1 cellular context compared by ENCODE assay signal in the genomic region with DNA sequence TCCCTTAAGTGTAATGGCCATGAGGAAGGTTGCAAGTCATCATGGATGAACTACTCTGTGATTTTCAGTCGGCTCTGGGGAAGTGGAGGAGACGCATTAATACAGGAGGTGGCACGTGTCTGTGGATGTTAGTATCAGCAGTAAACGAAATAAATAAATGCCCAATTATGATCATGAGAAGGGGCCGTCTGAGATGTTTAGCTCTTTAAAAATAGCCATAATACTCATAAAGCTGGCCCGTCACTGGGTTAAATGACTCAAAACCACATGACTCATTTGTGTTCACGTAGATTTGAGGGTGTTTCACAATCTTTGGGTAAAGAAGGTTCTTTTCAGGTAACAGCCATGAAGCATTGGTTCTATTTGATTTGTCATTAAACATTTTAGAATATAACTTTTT.
TF ChIP-seq lines count a peak whose summit lies in the region.

No MANE protein-coding gene starts in this region.

TF ChIP-seq in HepG2, 621 proteins besides CTCF, POLR2A, EP300 and RAD21 (continued from another document):
- TF ChIP-seq, protein P1, sequence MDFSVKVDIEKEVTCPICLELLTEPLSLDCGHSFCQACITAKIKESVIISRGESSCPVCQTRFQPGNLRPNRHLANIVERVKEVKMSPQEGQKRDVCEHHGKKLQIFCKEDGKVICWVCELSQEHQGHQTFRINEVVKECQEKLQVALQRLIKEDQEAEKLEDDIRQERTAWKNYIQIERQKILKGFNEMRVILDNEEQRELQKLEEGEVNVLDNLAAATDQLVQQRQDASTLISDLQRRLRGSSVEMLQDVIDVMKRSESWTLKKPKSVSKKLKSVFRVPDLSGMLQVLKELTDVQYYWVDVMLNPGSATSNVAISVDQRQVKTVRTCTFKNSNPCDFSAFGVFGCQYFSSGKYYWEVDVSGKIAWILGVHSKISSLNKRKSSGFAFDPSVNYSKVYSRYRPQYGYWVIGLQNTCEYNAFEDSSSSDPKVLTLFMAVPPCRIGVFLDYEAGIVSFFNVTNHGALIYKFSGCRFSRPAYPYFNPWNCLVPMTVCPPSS (IDR thresholded peaks at IDR 0.05) = no peak
- TF ChIP-seq AGO1 (IDR thresholded peaks at IDR 0.05; ENCODE audit: low read depth, low read length, poor library complexity, severe bottlenecking) = no peak
- TF ChIP-seq CEBPG (CRISPR knock-in tag; IDR thresholded peaks at IDR 0.05) = no peak
- TF ChIP-seq BCLAF1 (IDR thresholded peaks at IDR 0.05) = no peak
- no peak for TF ChIP-seq ZNF670 (CRISPR knock-in tag; IDR thresholded peaks at IDR 0.05; ENCODE audit: borderline replicate concordance)
- peak; percentile 48; the same call in 1 of the 2 replicates for TF ChIP-seq CEBPB (IDR thresholded peaks at IDR 0.05; ENCODE audit: borderline replicate concordance, low read depth, low read length)
- TF ChIP-seq, protein P2, sequence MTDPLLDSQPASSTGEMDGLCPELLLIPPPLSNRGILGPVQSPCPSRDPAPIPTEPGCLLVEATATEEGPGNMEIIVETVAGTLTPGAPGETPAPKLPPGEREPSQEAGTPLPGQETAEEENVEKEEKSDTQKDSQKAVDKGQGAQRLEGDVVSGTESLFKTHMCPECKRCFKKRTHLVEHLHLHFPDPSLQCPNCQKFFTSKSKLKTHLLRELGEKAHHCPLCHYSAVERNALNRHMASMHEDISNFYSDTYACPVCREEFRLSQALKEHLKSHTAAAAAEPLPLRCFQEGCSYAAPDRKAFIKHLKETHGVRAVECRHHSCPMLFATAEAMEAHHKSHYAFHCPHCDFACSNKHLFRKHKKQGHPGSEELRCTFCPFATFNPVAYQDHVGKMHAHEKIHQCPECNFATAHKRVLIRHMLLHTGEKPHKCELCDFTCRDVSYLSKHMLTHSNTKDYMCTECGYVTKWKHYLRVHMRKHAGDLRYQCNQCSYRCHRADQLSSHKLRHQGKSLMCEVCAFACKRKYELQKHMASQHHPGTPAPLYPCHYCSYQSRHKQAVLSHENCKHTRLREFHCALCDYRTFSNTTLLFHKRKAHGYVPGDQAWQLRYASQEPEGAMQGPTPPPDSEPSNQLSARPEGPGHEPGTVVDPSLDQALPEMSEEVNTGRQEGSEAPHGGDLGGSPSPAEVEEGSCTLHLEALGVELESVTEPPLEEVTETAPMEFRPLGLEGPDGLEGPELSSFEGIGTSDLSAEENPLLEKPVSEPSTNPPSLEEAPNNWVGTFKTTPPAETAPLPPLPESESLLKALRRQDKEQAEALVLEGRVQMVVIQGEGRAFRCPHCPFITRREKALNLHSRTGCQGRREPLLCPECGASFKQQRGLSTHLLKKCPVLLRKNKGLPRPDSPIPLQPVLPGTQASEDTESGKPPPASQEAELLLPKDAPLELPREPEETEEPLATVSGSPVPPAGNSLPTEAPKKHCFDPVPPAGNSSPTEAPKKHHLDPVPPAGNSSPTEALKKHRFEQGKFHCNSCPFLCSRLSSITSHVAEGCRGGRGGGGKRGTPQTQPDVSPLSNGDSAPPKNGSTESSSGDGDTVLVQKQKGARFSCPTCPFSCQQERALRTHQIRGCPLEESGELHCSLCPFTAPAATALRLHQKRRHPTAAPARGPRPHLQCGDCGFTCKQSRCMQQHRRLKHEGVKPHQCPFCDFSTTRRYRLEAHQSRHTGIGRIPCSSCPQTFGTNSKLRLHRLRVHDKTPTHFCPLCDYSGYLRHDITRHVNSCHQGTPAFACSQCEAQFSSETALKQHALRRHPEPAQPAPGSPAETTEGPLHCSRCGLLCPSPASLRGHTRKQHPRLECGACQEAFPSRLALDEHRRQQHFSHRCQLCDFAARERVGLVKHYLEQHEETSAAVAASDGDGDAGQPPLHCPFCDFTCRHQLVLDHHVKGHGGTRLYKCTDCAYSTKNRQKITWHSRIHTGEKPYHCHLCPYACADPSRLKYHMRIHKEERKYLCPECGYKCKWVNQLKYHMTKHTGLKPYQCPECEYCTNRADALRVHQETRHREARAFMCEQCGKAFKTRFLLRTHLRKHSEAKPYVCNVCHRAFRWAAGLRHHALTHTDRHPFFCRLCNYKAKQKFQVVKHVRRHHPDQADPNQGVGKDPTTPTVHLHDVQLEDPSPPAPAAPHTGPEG (CRISPR knock-in tag; IDR thresholded peaks at IDR 0.05) = no peak
- TF ChIP-seq ZNF569 (CRISPR knock-in tag; IDR thresholded peaks at IDR 0.05; ENCODE audit: borderline replicate concordance) = no peak
- TF ChIP-seq ETS1 (CRISPR knock-in tag; IDR thresholded peaks at IDR 0.05) = no peak
- peak; percentile 21; the same call in 1 of the 2 replicates for TF ChIP-seq FOSL2 (CRISPR knock-in tag; IDR thresholded peaks at IDR 0.05)
- TF ChIP-seq ZNF275 (CRISPR knock-in tag; IDR thresholded peaks at IDR 0.05; ENCODE audit: borderline replicate concordance) = no peak
- no peak for TF ChIP-seq ZNF616 (CRISPR knock-in tag; IDR thresholded peaks at IDR 0.05; ENCODE audit: low read depth)
